Comparison of ENCODE assay signal across 8 cellular contexts in genomic region chr12:49336645-49337584, GRCh38. TPM values are rescaled to one million over a fixed set of nuclear protein-coding genes. Genes with fewer than 3 reads are reported as not detected.
A peak's percentile ranks its signal among the peaks of the same experiment; 100 is the strongest.
DNase-seq lines count a peak whose midpoint lies in the region; TF ChIP-seq lines count a peak whose summit lies in the region.

Gene C1QL4, minus strand, starts transcription at chr12:49337188. Its CDS starts 711 bp downstream, at chr12:49336477.

- H2AFZ ChIP-seq in SK-N-SH (ENCODE audit: low read depth) = peak within 1 kb of the TSS; percentile 98

- H3F3A ChIP-seq in SK-N-SH (replicated peaks; ENCODE audit: insufficient read depth) = peaks cover 17% of the 10 kb centered on the region

- peak; percentile 52 for TF ChIP-seq RAD21 in SK-N-SH (IDR thresholded peaks at IDR 0.05; ENCODE audit: low read length)

- no peaks in the 10 kb centered on the region for H3K79me2 ChIP-seq in SK-N-SH (ENCODE audit: insufficient read depth)

- peaks cover 100% of the 10 kb centered on the region for H3K27me3 Mint-ChIP-seq in activated naive CD4-positive, alpha-beta T cell treated with anti-CD3 and anti-CD28 coated beads, Interleukin-2, amount 10 ng/mL, durations not matched to agents 7 days and 5 days

- TF ChIP-seq CTCF in AG10803 (conservative IDR thresholded peaks at IDR 0.05; ENCODE audit: low read length) (peak; percentile 68), SK-N-SH (IDR thresholded peaks at IDR 0.05) (peak; percentile 84), ovary (IDR thresholded peaks at IDR 0.05) (peak; percentile 41 to 89 (median 68))

- no peak for TF ChIP-seq EP300 in SK-N-SH (IDR thresholded peaks at IDR 0.05; ENCODE audit: borderline replicate concordance in 1 of 2, low read depth in 1 of 2, low read length in 1 of 2)
- TF ChIP-seq EP300 in ovary (IDR thresholded peaks at IDR 0.05) = no peak

- H3K4me3 ChIP-seq in AG10803 (ENCODE audit: low read length) (peak within 1 kb of the TSS; percentile 47), SK-N-SH (ENCODE audit: low read depth in 2 of 2, low read length in 1 of 2) (peak within 1 kb of the TSS; percentile 69 to 97), ovary (peak within 1 kb of the TSS; percentile 15), thymus (ENCODE audit: low read length) (peak within 1 kb of the TSS; percentile 40)

- intact Hi-C loops in head of caudate nucleus (cut with DNase I) (no loop called here), ovary (cut with DNase I) (loop anchor here in 1 of 4 donors (5.0 kb wide), 1 partner anchor 40 kb away; the partner anchor contains the start of gene PRPH)

- H3K9ac ChIP-seq in SK-N-SH = peak within 1 kb of the TSS; percentile 77

- WGBS in SK-N-SH (ENCODE audit: low lambda C conversion rate) = 5% methylated on average over 32 of the region's 65 CpGs
- WGBS in ovary, 3 donors = 1 to 2% (median 2%) methylated on average over 47 to 65 of the region's 65 CpGs
- WGBS in thymus = 5% methylated on average over 65 of the region's 65 CpGs

- no peaks in the 10 kb centered on the region for H4K20me1 ChIP-seq in SK-N-SH (ENCODE audit: insufficient read depth)

- peak within 1 kb of the TSS; percentile 99 for H3K4me2 ChIP-seq in SK-N-SH

- H3K9me3 Mint-ChIP-seq in activated naive CD4-positive, alpha-beta T cell treated with anti-CD3 and anti-CD28 coated beads, Interleukin-2, amount 10 ng/mL, durations not matched to agents 7 days and 5 days = no peaks in the 10 kb centered on the region

- peaks cover 23% of the 10 kb centered on the region for H3K4me1 Mint-ChIP-seq in activated naive CD4-positive, alpha-beta T cell treated with anti-CD3 and anti-CD28 coated beads, Interleukin-2, amount 10 ng/mL, durations not matched to agents 7 days and 5 days

- no peak for TF ChIP-seq POLR2A in ovary (IDR thresholded peaks at IDR 0.05)

- peaks cover 0 to 9% of the 10 kb centered on the region in 2 experiments; a peak in 1 of 4 replicates for H3K4me1 ChIP-seq in SK-N-SH (ENCODE audit: control insufficient read depth in 1 of 2, insufficient read depth in 2 of 2, low read depth in 1 of 2, low read length in 1 of 2)
- H3K4me1 ChIP-seq in ovary (ENCODE audit: insufficient read depth) = no peaks in the 10 kb centered on the region
- no peaks in the 10 kb centered on the region for H3K4me1 ChIP-seq in thymus (ENCODE audit: control insufficient read depth, insufficient read depth, low read length)

- peaks cover 4% of the 10 kb centered on the region for H3K36me3 Mint-ChIP-seq in activated naive CD4-positive, alpha-beta T cell treated with anti-CD3 and anti-CD28 coated beads, Interleukin-2, amount 10 ng/mL, durations not matched to agents 7 days and 5 days

- H3K27ac ChIP-seq in SK-N-SH (ENCODE audit: low read depth in 2 of 2, low read length in 1 of 2) = no peak within 1 kb of the TSS
- H3K27ac ChIP-seq in ovary = no peak within 1 kb of the TSS
- no peak within 1 kb of the TSS for H3K27ac ChIP-seq in thymus (ENCODE audit: low read depth)

- CTCF ChIA-PET in SK-N-SH (lab: Yijun Ruan, JAX) = interaction anchor here (0.6 to 15.9 kb wide), 28 partner anchors 10 to 275 kb away, joined by 3 to 658 read pairs (median 4); partner anchors contain the start of genes DNAJC22, PRPH and TROAP
- CTCF ChIA-PET in activated naive CD4-positive, alpha-beta T cell treated with anti-CD3 and anti-CD28 coated beads, Interleukin-2, amount 10 ng/mL, durations not matched to agents 7 days and 5 days (lab: Charles Lee) = interaction anchor here (0.6 to 4.8 kb wide), 10 partner anchors 11 to 317 kb away, joined by 3 to 27 read pairs (median 4); partner anchors contain the start of genes DNAJC22, PRPH, SPATS2 and TROAP

- POLR2A ChIA-PET in SK-N-SH (lab: Yijun Ruan, JAX) = interaction anchor here (0.9 to 2.6 kb wide), 3 partner anchors 10 to 44 kb away, joined by 3 to 8 read pairs (median 6); partner anchors contain the start of genes DNAJC22 and TROAP

- no peaks in the 10 kb centered on the region for H3K9me2 ChIP-seq in SK-N-SH

- peak within 1 kb of the TSS; percentile 55 for H3K4me3 Mint-ChIP-seq in activated naive CD4-positive, alpha-beta T cell treated with anti-CD3 and anti-CD28 coated beads, Interleukin-2, amount 10 ng/mL, durations not matched to agents 7 days and 5 days

- no peaks in the 10 kb centered on the region for H3K36me3 ChIP-seq in SK-N-SH (replicated peaks in 1 of 2; ENCODE audit: control insufficient read depth in 1 of 2, insufficient read depth in 2 of 2, low read length in 1 of 2)
- no peaks in the 10 kb centered on the region for H3K36me3 ChIP-seq in ovary
- H3K36me3 ChIP-seq in thymus (ENCODE audit: control insufficient read depth, insufficient read depth) = no peaks in the 10 kb centered on the region

- DNase-seq in AG10803 (ENCODE audit: low read depth) = peak; percentile 45
- DNase-seq in GM19240 (ENCODE audit: insufficient read length, low spot score) = peak; percentile 83
- DNase-seq in LoVo (ENCODE audit: low spot score) = peak; percentile 86
- DNase-seq in SK-N-SH = peak; percentile 99
- DNase-seq in activated naive CD4-positive, alpha-beta T cell treated with anti-CD3 and anti-CD28 coated beads, Interleukin-2, amount 10 ng/mL, durations not matched to agents 7 days and 5 days = peak; percentile 91
- peak; percentile 54 to 93 (median 81) for DNase-seq in head of caudate nucleus
- DNase-seq in ovary = peak; percentile 68 to 89 (median 80)

- H3K9me3 ChIP-seq in SK-N-SH = no peaks in the 10 kb centered on the region
- H3K9me3 ChIP-seq in ovary = no peaks in the 10 kb centered on the region
- peaks cover 2% of the 10 kb centered on the region for H3K9me3 ChIP-seq in thymus (ENCODE audit: control insufficient read depth)

- H3K27me3 ChIP-seq in SK-N-SH (ENCODE audit: insufficient read depth) (no peaks in the 10 kb centered on the region), ovary (no peaks in the 10 kb centered on the region), thymus (ENCODE audit: control insufficient read depth, insufficient read depth) (peaks cover 89% of the 10 kb centered on the region)

- H3K27ac Mint-ChIP-seq in activated naive CD4-positive, alpha-beta T cell treated with anti-CD3 and anti-CD28 coated beads, Interleukin-2, amount 10 ng/mL, durations not matched to agents 7 days and 5 days = no peak within 1 kb of the TSS

TF ChIP-seq in SK-N-SH, 30 proteins besides CTCF, POLR2A, EP300 and RAD21 (continues in another document):
- 0 out of 2 replicates have a peak, but pooled peaks have one; percentile 25 for TF ChIP-seq MXI1 (IDR thresholded peaks at IDR 0.05; ENCODE audit: low read depth, low read length)
- TF ChIP-seq RCOR1 (IDR thresholded peaks at IDR 0.05; ENCODE audit: low read length) = 0 out of 2 replicates have a peak, but pooled peaks have one; percentile 28
- no peak for TF ChIP-seq JUND (IDR thresholded peaks at IDR 0.05)
- peak; percentile 84; the same call in 1 of the 2 replicates for TF ChIP-seq POLR2AphosphoS5 (IDR thresholded peaks at IDR 0.05; ENCODE audit: low read depth, low read length)
- no peak for TF ChIP-seq YY1 (IDR thresholded peaks at IDR 0.05; ENCODE audit: low read depth)
- TF ChIP-seq USF1 (IDR thresholded peaks at IDR 0.05; ENCODE audit: borderline replicate concordance, low read depth) = no peak
- TF ChIP-seq CHD2 (IDR thresholded peaks at IDR 0.05; ENCODE audit: low read length, partially characterized antibody) = peak; percentile 17
- no peak for TF ChIP-seq NFIC (IDR thresholded peaks at IDR 0.05; ENCODE audit: borderline replicate concordance)
- no peak; the same call in 1 of the 2 replicates for TF ChIP-seq SIN3A (IDR thresholded peaks at IDR 0.05; ENCODE audit: borderline replicate concordance, low read depth, low read length)
- no peak for TF ChIP-seq MAX (IDR thresholded peaks at IDR 0.05; ENCODE audit: low read depth)
- TF ChIP-seq FOXM1 (IDR thresholded peaks at IDR 0.05; ENCODE audit: low read depth) = no peak
- peak; percentile 47; the same call in 1 of the 2 replicates for TF ChIP-seq SMC3 (IDR thresholded peaks at IDR 0.05; ENCODE audit: low read depth, low read length)
- TF ChIP-seq MEF2A (IDR thresholded peaks at IDR 0.05; ENCODE audit: borderline replicate concordance, low read depth) = no peak
- no peak for TF ChIP-seq NRF1 (IDR thresholded peaks at IDR 0.05; ENCODE audit: low read depth, low read length)
- peak; percentile 72 for TF ChIP-seq TAF1 (IDR thresholded peaks at IDR 0.05; ENCODE audit: borderline replicate concordance, low read depth, low read length)
- TF ChIP-seq TCF12 (IDR thresholded peaks at IDR 0.05) = no peak
- no peak for TF ChIP-seq GATA2 (CRISPR knock-in tag; IDR thresholded peaks at IDR 0.05)
- no peak for TF ChIP-seq IRF3 (IDR thresholded peaks at IDR 0.05; ENCODE audit: low read depth, low read length)

RNA-seq across cellular contexts. Expression of gene C1QL4, which starts in this region (rescaled TPM):
- polyA plus RNA-seq in SK-N-SH (2012; rRNA removed) = 9.8 and 14.6 TPM in 2 replicates
- polyA plus RNA-seq in SK-N-SH (2012; cell fraction: cytosol; rRNA removed) = 6.4 and 10.9 TPM in 2 replicates
- 16.9 and 21.6 TPM in 2 replicates for polyA plus RNA-seq in SK-N-SH (2012; cell fraction: nucleus; rRNA removed)
- not detected for total RNA-seq in ovary
- not detected for polyA plus RNA-seq in ovary
- 0.21 TPM for polyA plus RNA-seq in thymus

Comparison
In these comparisons a context has a peak if more than half of its experiments do, and no peak if none do; other contexts are left out.
1. Peak in DNase-seq and H3K4me3 ChIP-seq in ovary; RNA of the gene not detected or under 1 TPM.
2. DNase-seq: peak in every context shown above with its lines; median percentile 99 in SK-N-SH; 91 in activated naive CD4-positive, alpha-beta T cell treated with anti-CD3 and anti-CD28 coated beads, Interleukin-2, amount 10 ng/mL, durations not matched to agents 7 days and 5 days; 86 in LoVo; 83 in GM19240; 81 in head of caudate nucleus; 80 in ovary; 45 in AG10803.
3. H3K4me3 ChIP-seq: peak in every context shown above with its lines; median percentile 83 in SK-N-SH; 47 in AG10803; 40 in thymus; 15 in ovary.